ENCODE assay signal across 27 cellular contexts in the genomic region with DNA sequence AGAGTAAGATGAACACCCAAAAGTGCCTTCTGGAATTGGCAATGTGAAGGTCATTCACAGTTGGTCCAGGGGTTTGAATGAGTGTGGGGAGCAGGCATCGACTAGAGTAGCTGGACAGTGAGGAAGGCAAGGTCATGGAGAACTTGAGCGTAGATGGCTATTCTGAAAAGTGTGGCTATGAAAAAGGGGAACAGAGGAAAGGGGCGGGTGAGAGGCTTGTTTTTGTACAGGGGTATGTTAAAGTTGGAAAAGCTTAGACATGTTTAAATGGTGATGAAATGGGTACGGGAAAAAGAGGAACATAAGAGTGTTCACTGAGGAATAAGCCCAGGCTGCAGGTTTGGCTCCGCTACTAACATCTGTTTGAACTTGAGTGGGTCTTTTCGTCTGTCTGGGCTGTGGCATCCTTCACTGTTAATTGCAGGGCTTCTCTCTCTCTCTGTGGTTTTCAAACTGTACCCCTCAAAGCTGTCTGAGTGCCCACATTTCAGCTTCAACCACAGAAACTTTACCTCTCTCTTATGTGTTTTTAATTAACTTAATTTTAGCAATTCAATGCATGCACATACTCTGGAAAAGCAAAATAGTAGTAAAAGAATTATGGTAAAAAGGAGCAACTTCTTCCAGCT.
A peak's percentile ranks its signal among the peaks of the same experiment; 100 is the strongest.
DNase-seq lines count a peak whose midpoint lies in the region; ATAC-seq lines count a peak whose summit lies in the region.
"Had no signal": no experiment of that assay in that cellular context is flagged by ENCODE, and none has a peak within 500 bp of the region (broad histone marks: within the 10 kb centered on the region; RNA-seq: fewer than 3 reads in every experiment).

No MANE protein-coding gene starts in this region.

- peaks cover 33% of the 10 kb centered on the region for H3K4me1 ChIP-seq in BLaER1
- H3K4me1 ChIP-seq: tibial nerve had no signal

- H3K4me3 Mint-ChIP-seq in central memory CD8-positive, alpha-beta T cell = no peak overlapping the region
- H3K4me3 Mint-ChIP-seq: activated T-cell treated with anti-CD3 and anti-CD28 coated beads, Interleukin-2, amount 50 U/mL, for 4 hours; H9; mesothelial cell of epicardium; natural killer cell had no signal

- no peaks in the 10 kb centered on the region for H3K4me1 Mint-ChIP-seq in central memory CD8-positive, alpha-beta T cell
- H3K4me1 Mint-ChIP-seq: H9, mesothelial cell of epicardium, natural killer cell had no signal

- no peaks in the 10 kb centered on the region for H3K36me3 ChIP-seq in BLaER1
- H3K36me3 ChIP-seq: brain microvascular endothelial cell, tibial nerve, WERI-Rb-1 had no signal

- H3K27ac ChIP-seq in BLaER1 = no peak overlapping the region
- H3K27ac ChIP-seq: brain microvascular endothelial cell, skin epidermis, tibial nerve, WERI-Rb-1 had no signal

- no peak overlapping the region for H3K27ac Mint-ChIP-seq in central memory CD8-positive, alpha-beta T cell (ENCODE audit: low read depth)
- H3K27ac Mint-ChIP-seq: H9, mesothelial cell of epicardium, natural killer cell had no signal

- H3K9me3 ChIP-seq in BLaER1 = peaks cover 25% of the 10 kb centered on the region

- no peaks in the 10 kb centered on the region for H3K27me3 ChIP-seq in BLaER1
- H3K27me3 ChIP-seq: brain microvascular endothelial cell, tibial nerve had no signal

- no peak overlapping the region for H3K9ac ChIP-seq in BLaER1

- H4K20me1 ChIP-seq in BLaER1 = no peaks in the 10 kb centered on the region

- peak overlapping the region; percentile 11; the same call in 1 of the 2 replicates for H3K4me2 ChIP-seq in BLaER1

- DNase-seq in KBM-7 (peak; percentile 51), NOMO-1 treated with dmso at 0.1 percent for 144 hours (lab: John Stamatoyannopoulos, UW; ENCODE audit: unreplicated experiment) (peak; percentile 65), DMS 273 treated with DMSO at 0.1 percent for 48 hours (lab: John Stamatoyannopoulos, UW) (no peak), NCI-H187 (lab: John Stamatoyannopoulos, UW) (no peak)
- no peak for DNase-seq in central memory CD8-positive, alpha-beta T cell (ENCODE audit: low spot score in 2 of 2)
- DNase-seq in activated effector memory CD4-positive, alpha-beta T cell treated with anti-CD3 and anti-CD28 coated beads, Interleukin-2, amount 50 U/mL, for 16 hours = no peak
- DNase-seq: ACHN; activated CD4-positive, alpha-beta T cell treated with anti-CD3 and anti-CD28 coated beads for 48 hours; activated T-cell treated with anti-CD3 and anti-CD28 coated beads, Interleukin-2, amount 50 U/mL, for 4 hours; brain microvascular endothelial cell; COR-L47; DMS79; GF-D8; H9; KG1; natural killer cell; NCI-H1092 treated with DMSO at 0.1 percent for 48 hours; NCI-H2029 treated with DMSO at 0.1 percent for 48 hours; OCI-M1; SW 1271; T-helper 9 cell; WERI-Rb-1 had no signal

- peak; percentile 43 for ATAC-seq in central memory CD8-positive, alpha-beta T cell (replicated peaks; ENCODE audit: extremely low read depth, poor library complexity, severe bottlenecking)
- ATAC-seq in HG02938 (IDR thresholded peaks at IDR 0.05; ENCODE audit: unreplicated experiment) = no peak
- ATAC-seq: activated T-cell treated with anti-CD3 and anti-CD28 coated beads, Interleukin-2, amount 50 U/mL, for 4 hours; natural killer cell had no signal

- H3K36me3 Mint-ChIP-seq in central memory CD8-positive, alpha-beta T cell (ENCODE audit: insufficient read depth) = no peaks in the 10 kb centered on the region
- H3K36me3 Mint-ChIP-seq: mesothelial cell of epicardium, natural killer cell had no signal

- peaks cover 12% of the 10 kb centered on the region for H3K27me3 Mint-ChIP-seq in central memory CD8-positive, alpha-beta T cell

- in situ Hi-C loops in KBM-7 (cut with MboI; ENCODE audit: low pct_unique_long_range_greater_than_20kb, low sequenced_read_pairs) = no loop called here

- no peak overlapping the region for H3K4me3 ChIP-seq in BLaER1
- H3K4me3 ChIP-seq: skin epidermis, tibial nerve had no signal

- H3K9me3 Mint-ChIP-seq in central memory CD8-positive, alpha-beta T cell = no peaks in the 10 kb centered on the region
- H3K9me3 Mint-ChIP-seq: natural killer cell had no signal

Comparison
In these comparisons a context has a peak if more than half of its experiments do, and no peak if none do; other contexts are left out.
1. DNase-seq: peak in KBM-7 (single experiment) and NOMO-1 treated with dmso at 0.1 percent for 144 hours (single experiment); none in central memory CD8-positive, alpha-beta T cell (0 of 2), DMS 273 treated with DMSO at 0.1 percent for 48 hours (single experiment), activated effector memory CD4-positive, alpha-beta T cell treated with anti-CD3 and anti-CD28 coated beads, Interleukin-2, amount 50 U/mL, for 16 hours (single experiment) and NCI-H187 (0 of 2).